14 cellular contexts compared by ENCODE assay signal in the genomic region with DNA sequence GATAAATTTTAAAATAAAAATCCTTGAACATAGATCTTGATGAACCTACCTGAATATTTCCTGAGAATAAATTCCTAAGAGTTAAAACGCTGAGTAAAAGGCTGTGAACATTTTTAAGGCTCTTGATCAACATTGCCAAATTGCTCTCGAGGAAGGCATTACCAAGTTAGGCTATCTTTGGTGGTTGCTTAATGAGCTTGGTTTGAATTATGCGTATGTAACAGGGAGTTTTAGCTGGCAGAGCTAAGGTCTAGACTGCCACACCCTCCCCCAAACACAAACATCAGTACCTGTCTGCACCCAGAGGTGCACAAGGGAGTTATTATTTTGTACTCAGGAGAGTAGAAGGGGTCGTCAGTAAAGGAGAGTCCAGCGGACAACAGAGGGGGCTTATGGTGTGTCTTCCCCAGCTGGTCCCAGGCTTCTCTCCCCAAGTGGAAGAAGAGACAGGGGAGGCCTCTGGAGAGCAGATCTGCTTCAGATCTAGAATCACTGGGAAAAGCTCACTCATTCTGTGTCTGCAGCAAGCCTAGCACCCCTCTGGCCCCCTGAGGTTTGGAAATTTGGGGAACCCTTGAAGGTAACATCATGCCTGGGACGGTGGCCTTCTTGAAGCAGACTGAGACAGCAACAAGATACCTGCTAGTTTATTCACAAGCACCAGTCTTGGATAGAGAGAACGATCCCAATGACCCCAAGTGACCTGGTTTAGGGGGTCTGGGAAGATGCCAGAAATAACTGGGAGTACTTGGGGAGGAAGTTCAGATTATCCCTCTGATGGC.
"Had no signal": no experiment of that assay in that cellular context is flagged by ENCODE, and none has a peak within 500 bp of the region (broad histone marks: within the 10 kb centered on the region; RNA-seq: fewer than 3 reads in every experiment).

No MANE protein-coding gene starts in this region.

- H3K36me3 ChIP-seq: cardiac muscle cell, colonic mucosa, heart left ventricle, suprapubic skin had no signal

- H3K27me3 ChIP-seq: cardiac muscle cell, colonic mucosa, heart left ventricle, suprapubic skin had no signal

- H3K4me3 ChIP-seq: cardiac muscle cell, colonic mucosa, heart left ventricle, mucosa of descending colon, suprapubic skin had no signal

- H3K4me1 ChIP-seq: colonic mucosa had no signal

- H3K9me3 Mint-ChIP-seq: activated naive CD8-positive, alpha-beta T cell treated with anti-CD3 and anti-CD28 coated beads, Interleukin-2, amount 50 U/mL, for 24 hours; type B pancreatic cell had no signal

- H3K9me3 ChIP-seq: colonic mucosa, heart left ventricle, mucosa of descending colon, suprapubic skin had no signal

- H3K27ac ChIP-seq: cardiac muscle cell, colonic mucosa, heart left ventricle, suprapubic skin had no signal

- H3K27me3 Mint-ChIP-seq: type B pancreatic cell had no signal

- H3K4me3 Mint-ChIP-seq: nephron progenitor cell, type B pancreatic cell had no signal

- DNase-seq: activated CD4-positive, CD25-positive, alpha-beta regulatory T cell; activated CD8-positive, alpha-beta memory T cell treated with anti-CD3 and anti-CD28 coated beads for 24 hours; activated naive CD4-positive, alpha-beta T cell; activated naive CD8-positive, alpha-beta T cell treated with anti-CD3 and anti-CD28 coated beads, Interleukin-2, amount 50 U/mL, for 24 hours; colonic mucosa; heart left ventricle; mucosa of descending colon; nephron progenitor cell; stimulated activated CD4-positive, alpha-beta T cell treated with anti-CD3 and anti-CD28 coated beads, Interleukin-12 subunit alpha, Interleukin-12 subunit beta, amount 100 ng/mL, for 4 hours; stimulated activated naive CD4-positive, alpha-beta T cell treated with Interleukin-2 at 50 U/mL for 16 hours had no signal

- H3K27ac Mint-ChIP-seq: activated naive CD8-positive, alpha-beta T cell treated with anti-CD3 and anti-CD28 coated beads, Interleukin-2, amount 50 U/mL, for 24 hours; nephron progenitor cell; type B pancreatic cell had no signal

- ATAC-seq: activated naive CD8-positive, alpha-beta T cell treated with anti-CD3 and anti-CD28 coated beads, Interleukin-2, amount 50 U/mL, for 24 hours; heart left ventricle; left lobe of liver; mucosa of descending colon had no signal
